Comparison of ENCODE assay signal across 11 cellular contexts in genomic region chr5:168165221-168165965, GRCh38.
DNase-seq lines count a peak whose midpoint lies in the region; ATAC-seq and TF ChIP-seq lines count a peak whose summit lies in the region.
"Had no signal": no experiment of that assay in that cellular context is flagged by ENCODE, and none has a peak within 500 bp of the region (broad histone marks: within the 10 kb centered on the region; RNA-seq: fewer than 3 reads in every experiment).

No MANE protein-coding gene starts in this region.

- H3K4me3 ChIP-seq in GM23338 (peak overlapping the region; percentile 39), neural progenitor cell (peak overlapping the region; percentile 21), tibial artery (no peak overlapping the region), sigmoid colon (no peak overlapping the region)
- no peak overlapping the region for H3K4me3 ChIP-seq in CD4-positive, alpha-beta memory T cell (ENCODE audit: low read length in 2 of 2)

- H3K36me3 Mint-ChIP-seq in GM23338 (ENCODE audit: low read depth), result no peaks in the 10 kb centered on the region
- peaks cover 13% of the 10 kb centered on the region for H3K36me3 Mint-ChIP-seq in neural progenitor cell
- no peaks in the 10 kb centered on the region for H3K36me3 Mint-ChIP-seq in CD4-positive, alpha-beta memory T cell

- no peaks in the 10 kb centered on the region for H4K20me1 ChIP-seq in GM23338 (replicated peaks; ENCODE audit: insufficient read depth)
- no peaks in the 10 kb centered on the region for H4K20me1 ChIP-seq in neural progenitor cell (ENCODE audit: low read depth)

- no peak overlapping the region for H3K9ac ChIP-seq in neural progenitor cell

- H3K36me3 ChIP-seq in GM23338 (ENCODE audit: insufficient read depth) (no peaks in the 10 kb centered on the region), neural progenitor cell (no peaks in the 10 kb centered on the region), tibial artery (no peaks in the 10 kb centered on the region), sigmoid colon (no peaks in the 10 kb centered on the region)
- no peaks in the 10 kb centered on the region for H3K36me3 ChIP-seq in CD4-positive, alpha-beta memory T cell (ENCODE audit: insufficient read depth, low read length)

- H2AFZ ChIP-seq in GM23338 (peak overlapping the region; percentile 2; the same call in 1 of the 2 replicates), neural progenitor cell (replicated peaks) (no peak overlapping the region)

- H3K9me3 Mint-ChIP-seq in GM23338 (no peaks in the 10 kb centered on the region), neural progenitor cell (no peaks in the 10 kb centered on the region)
- H3K9me3 Mint-ChIP-seq in CD4-positive, alpha-beta memory T cell, result no peaks in the 10 kb centered on the region
- H3K9me3 Mint-ChIP-seq: activated T-helper 2 cell treated with anti-CD3 and anti-CD28 coated beads, Interferon-gamma antibody, Interleukin-2, Interleukin-4, amounts not matched to agents 10 μg/mL and 5 μg/mL and 100 μg/mL, durations not matched to agents 14 hours and 24 hours and 36 hours had no signal

- no peaks in the 10 kb centered on the region for H3K9me2 ChIP-seq in GM23338 (ENCODE audit: insufficient read depth)

- H3K9me3 ChIP-seq in neural progenitor cell (ENCODE audit: low read depth) (no peaks in the 10 kb centered on the region), tibial artery (no peaks in the 10 kb centered on the region), sigmoid colon (no peaks in the 10 kb centered on the region)
- no peaks in the 10 kb centered on the region for H3K9me3 ChIP-seq in CD4-positive, alpha-beta memory T cell (ENCODE audit: control insufficient read depth in 1 of 2, low read length in 2 of 2)
- H3K9me3 ChIP-seq: Caco-2 had no signal

- peak; percentile 95 for ATAC-seq in GM23338

- TF ChIP-seq CTCF in GM23338 (conservative IDR thresholded peaks at IDR 0.05; ENCODE audit: low read depth in 2 of 2) (no peak), neural progenitor cell (IDR thresholded peaks at IDR 0.05) (no peak), tibial artery (IDR thresholded peaks at IDR 0.05) (no peak), sigmoid colon (IDR thresholded peaks at IDR 0.05) (no peak)

- peak overlapping the region; percentile 68 for H3K4me2 ChIP-seq in GM23338
- peak overlapping the region; percentile 74 for H3K4me2 ChIP-seq in neural progenitor cell

- peak overlapping the region; percentile 85 for H3K27ac Mint-ChIP-seq in GM23338
- H3K27ac Mint-ChIP-seq in neural progenitor cell, result peak overlapping the region; percentile 90
- peak overlapping the region in 1 of 7 donors; percentile 31 for H3K27ac Mint-ChIP-seq in CD4-positive, alpha-beta memory T cell
- H3K27ac Mint-ChIP-seq: activated T-helper 2 cell treated with anti-CD3 and anti-CD28 coated beads, Interferon-gamma antibody, Interleukin-2, Interleukin-4, amounts not matched to agents 10 μg/mL and 5 μg/mL and 100 μg/mL, durations not matched to agents 14 hours and 24 hours and 36 hours had no signal

- 7 to 22% methylated on average over 9 of the region's 9 CpGs for WGBS in sigmoid colon, 2 donors

- no peaks in the 10 kb centered on the region for H3K27me3 Mint-ChIP-seq in GM23338 (ENCODE audit: insufficient read depth, low read depth, poor library complexity)
- H3K27me3 Mint-ChIP-seq in neural progenitor cell (ENCODE audit: insufficient read depth, low read depth), result peaks cover 7% of the 10 kb centered on the region
- H3K27me3 Mint-ChIP-seq in CD4-positive, alpha-beta memory T cell, result peaks cover 2 to 4% of the 10 kb centered on the region in 2 donors

- H3K27me3 ChIP-seq in GM23338 (ENCODE audit: insufficient read depth) (no peaks in the 10 kb centered on the region), neural progenitor cell (no peaks in the 10 kb centered on the region), tibial artery (no peaks in the 10 kb centered on the region), sigmoid colon (no peaks in the 10 kb centered on the region)
- H3K27me3 ChIP-seq in CD4-positive, alpha-beta memory T cell (ENCODE audit: insufficient read depth, low read length), result no peaks in the 10 kb centered on the region

- H3K27ac ChIP-seq in GM23338 (ENCODE audit: low read depth) (peak overlapping the region; percentile 24), neural progenitor cell (peak overlapping the region; percentile 15), tibial artery (no peak overlapping the region), sigmoid colon (no peak overlapping the region)
- no peak overlapping the region for H3K27ac ChIP-seq in CD4-positive, alpha-beta memory T cell (ENCODE audit: low read depth, low read length)

- TF ChIP-seq POLR2A in sigmoid colon (IDR thresholded peaks at IDR 0.05), result no peak

- peak overlapping the region; percentile 61 for H3K4me3 Mint-ChIP-seq in GM23338
- no peak overlapping the region for H3K4me3 Mint-ChIP-seq in neural progenitor cell
- H3K4me3 Mint-ChIP-seq in CD4-positive, alpha-beta memory T cell, result no peak overlapping the region

- no peak for TF ChIP-seq EP300 in sigmoid colon (IDR thresholded peaks at IDR 0.05)

- H3K4me1 ChIP-seq in GM23338 (ENCODE audit: insufficient read depth) (peaks cover 23% of the 10 kb centered on the region), neural progenitor cell (peaks cover 39% of the 10 kb centered on the region), tibial artery (peaks cover 0 to 12% (median 4%) of the 10 kb centered on the region in 4 donors), sigmoid colon (peaks cover 0 to 10% (median 5%) of the 10 kb centered on the region in 4 donors)
- peaks cover 8% of the 10 kb centered on the region for H3K4me1 ChIP-seq in CD4-positive, alpha-beta memory T cell (ENCODE audit: insufficient read depth, low read length)
- H3K4me1 ChIP-seq: Caco-2 had no signal

- intact Hi-C loops in tibial artery (cut with DNase I; ENCODE audit: low total_unique reads), result no loop called here
- intact Hi-C loops in CD4-positive, alpha-beta memory T cell (cut with micrococcal nuclease), result no loop called here
- intact Hi-C loops in sigmoid colon (cut with DNase I), result no loop called here

- POLR2A ChIA-PET in CD4-positive, alpha-beta memory T cell (lab: Charles Lee; ENCODE audit: partially characterized antibody), result no interaction called here

- H3F3A ChIP-seq in GM23338 (replicated peaks; ENCODE audit: low read depth), result no peaks in the 10 kb centered on the region
- H3F3A ChIP-seq in neural progenitor cell (ENCODE audit: low read depth), result peaks cover 27% of the 10 kb centered on the region

- CTCF ChIA-PET in CD4-positive, alpha-beta memory T cell (lab: Charles Lee; ENCODE audit: partially characterized antibody), result no interaction called here

- no peaks in the 10 kb centered on the region for H3K79me2 ChIP-seq in GM23338 (replicated peaks; ENCODE audit: insufficient read depth)
- no peaks in the 10 kb centered on the region for H3K79me2 ChIP-seq in neural progenitor cell (ENCODE audit: low read depth)

- DNase-seq in GM23338 (ENCODE audit: low spot score) (peak; percentile 77), NCI-H2029 treated with DMSO at 0.1 percent for 48 hours (lab: John Stamatoyannopoulos, UW) (peak; percentile 39), foreskin melanocyte (peak; percentile 42), neural progenitor cell (ENCODE audit: low spot score) (peak; percentile 69), tibial artery (no peak), sigmoid colon (no peak), middle frontal gyrus (ENCODE audit: extremely low spot score, low spot score) (no peak)
- DNase-seq in CD4-positive, alpha-beta memory T cell, result no peak
- DNase-seq: Caco-2; central memory CD4-positive, alpha-beta T cell had no signal

- H3K4me1 Mint-ChIP-seq in GM23338 (peaks cover 34% of the 10 kb centered on the region), neural progenitor cell (peaks cover 60% of the 10 kb centered on the region)
- H3K4me1 Mint-ChIP-seq in CD4-positive, alpha-beta memory T cell, result peaks cover 0 to 19% (median 8%) of the 10 kb centered on the region in 4 donors

Comparison
In these comparisons a context has a peak if more than half of its experiments do, and no peak if none do; other contexts are left out.
1. DNase-seq: peak in GM23338 (single experiment), NCI-H2029 treated with DMSO at 0.1 percent for 48 hours (single experiment), foreskin melanocyte (single experiment) and neural progenitor cell (single experiment); none in tibial artery (0 of 2), CD4-positive, alpha-beta memory T cell (0 of 5), sigmoid colon (single experiment) and middle frontal gyrus (single experiment).
2. H3K27ac ChIP-seq: peak in GM23338 (single experiment) and neural progenitor cell (single experiment); none in tibial artery (0 of 2), CD4-positive, alpha-beta memory T cell (single experiment) and sigmoid colon (0 of 4).
3. H3K4me3 ChIP-seq: peak in GM23338 (single experiment) and neural progenitor cell (single experiment); none in tibial artery (0 of 2), CD4-positive, alpha-beta memory T cell (0 of 2) and sigmoid colon (0 of 4).